Comparison of ENCODE assay signal across 18 cellular contexts in genomic region chr20:4683261-4683660, GRCh38. TPM values are rescaled to one million over a fixed set of nuclear protein-coding genes. Genes with fewer than 3 reads are reported as not detected.
A peak's percentile ranks its signal among the peaks of the same experiment; 100 is the strongest.
DNase-seq lines count a peak whose midpoint lies in the region; ATAC-seq, FAIRE-seq and TF ChIP-seq lines count a peak whose summit lies in the region.
"Had no signal": no experiment of that assay in that cellular context is flagged by ENCODE, and none has a peak within 500 bp of the region (broad histone marks: within the 10 kb centered on the region; RNA-seq: fewer than 3 reads in every experiment).

No MANE protein-coding gene starts in this region.

- CTCF ChIA-PET in activated CD8-positive, alpha-beta T cell treated with anti-CD3 and anti-CD28 coated beads, Interleukin-2, amount 10 ng/mL, durations not matched to agents 7 days and 5 days (lab: Charles Lee): interaction anchor here (0.8 to 2.3 kb wide), 4 partner anchors 9 to 37 kb away, joined by 3 to 7 read pairs (median 5); no protein-coding TSS in a partner anchor

- no peaks in the 10 kb centered on the region for H3K36me3 ChIP-seq in CD4-positive, CD25-positive, alpha-beta regulatory T cell (ENCODE audit: control insufficient read depth, insufficient read depth, low read length)
- H3K36me3 ChIP-seq in keratinocyte (ENCODE audit: control insufficient read depth in 2 of 2, extremely low read depth in 1 of 2, insufficient read depth in 2 of 2, low read length in 2 of 2): peaks cover 1 to 7% of the 10 kb centered on the region in 2 experiments
- H3K36me3 ChIP-seq: ovary, transverse colon had no signal

- H3K27me3 Mint-ChIP-seq in CD4-positive, CD25-positive, alpha-beta regulatory T cell: no peaks in the 10 kb centered on the region
- peaks cover 7% of the 10 kb centered on the region for H3K27me3 Mint-ChIP-seq in activated CD8-positive, alpha-beta T cell treated with anti-CD3 and anti-CD28 coated beads, Interleukin-2, amount 10 ng/mL, durations not matched to agents 7 days and 5 days (ENCODE audit: low read depth)
- H3K27me3 Mint-ChIP-seq in activated T-helper 1 cell treated with anti-CD3 and anti-CD28 coated beads, Interleukin-12 subunit alpha, Interleukin-12 subunit beta, Interleukin-2, Interleukin-4 antibody, amounts not matched to agents 30 ng/mL and 10 ng/mL and 1 ng/mL, durations not matched to agents 14 hours and 24 hours and 36 hours (ENCODE audit: insufficient read depth): peaks cover 11% of the 10 kb centered on the region

- H3K4me1 Mint-ChIP-seq in CD4-positive, CD25-positive, alpha-beta regulatory T cell: peaks cover 20 to 44% (median 28%) of the 10 kb centered on the region in 4 donors
- H3K4me1 Mint-ChIP-seq in activated CD8-positive, alpha-beta T cell treated with anti-CD3 and anti-CD28 coated beads, Interleukin-2, amount 10 ng/mL, durations not matched to agents 7 days and 5 days (ENCODE audit: low read depth): peaks cover 42% of the 10 kb centered on the region
- peaks cover 39% of the 10 kb centered on the region for H3K4me1 Mint-ChIP-seq in activated T-helper 1 cell treated with anti-CD3 and anti-CD28 coated beads, Interleukin-12 subunit alpha, Interleukin-12 subunit beta, Interleukin-2, Interleukin-4 antibody, amounts not matched to agents 30 ng/mL and 10 ng/mL and 1 ng/mL, durations not matched to agents 14 hours and 24 hours and 36 hours (ENCODE audit: low read depth)

- H4K20me1 ChIP-seq in keratinocyte (ENCODE audit: control insufficient read depth, extremely low read depth, insufficient read depth, low read length): peaks cover 10% of the 10 kb centered on the region

- dilution Hi-C loops in keratinocyte (cut with MboI; ENCODE audit: extremely low pct_ligation_motif_present, low sequenced_read_pairs): no loop called here

- TF ChIP-seq CTCF in keratinocyte (optimal IDR thresholded peaks at IDR 0.05 in 1 of 3, IDR thresholded peaks at IDR 0.05 in 1 of 3, conservative IDR thresholded peaks at IDR 0.05 in 1 of 3; ENCODE audit: extremely low read depth in 1 of 3, insufficient read depth in 2 of 3, low read length in 3 of 3): no peak

- H3K36me3 Mint-ChIP-seq in CD4-positive, CD25-positive, alpha-beta regulatory T cell: no peaks in the 10 kb centered on the region
- H3K36me3 Mint-ChIP-seq in activated CD8-positive, alpha-beta T cell treated with anti-CD3 and anti-CD28 coated beads, Interleukin-2, amount 10 ng/mL, durations not matched to agents 7 days and 5 days (ENCODE audit: low read depth): peaks cover 9% of the 10 kb centered on the region
- H3K36me3 Mint-ChIP-seq in activated T-helper 1 cell treated with anti-CD3 and anti-CD28 coated beads, Interleukin-12 subunit alpha, Interleukin-12 subunit beta, Interleukin-2, Interleukin-4 antibody, amounts not matched to agents 30 ng/mL and 10 ng/mL and 1 ng/mL, durations not matched to agents 14 hours and 24 hours and 36 hours (ENCODE audit: low read depth): peaks cover under 1% of the 10 kb centered on the region

- no peaks in the 10 kb centered on the region for H3K9me3 Mint-ChIP-seq in CD4-positive, CD25-positive, alpha-beta regulatory T cell
- H3K9me3 Mint-ChIP-seq in activated CD8-positive, alpha-beta T cell treated with anti-CD3 and anti-CD28 coated beads, Interleukin-2, amount 10 ng/mL, durations not matched to agents 7 days and 5 days (ENCODE audit: insufficient read depth): no peaks in the 10 kb centered on the region
- no peaks in the 10 kb centered on the region for H3K9me3 Mint-ChIP-seq in activated T-helper 1 cell treated with anti-CD3 and anti-CD28 coated beads, Interleukin-12 subunit alpha, Interleukin-12 subunit beta, Interleukin-2, Interleukin-4 antibody, amounts not matched to agents 30 ng/mL and 10 ng/mL and 1 ng/mL, durations not matched to agents 14 hours and 24 hours and 36 hours
- H3K9me3 Mint-ChIP-seq: GM23338 had no signal

- H3K27ac ChIP-seq in CD4-positive, CD25-positive, alpha-beta regulatory T cell (ENCODE audit: insufficient read depth, low read length, poor library complexity, severe bottlenecking): peak overlapping the region; percentile 62
- no peak overlapping the region for H3K27ac ChIP-seq in keratinocyte (ENCODE audit: control insufficient read depth, insufficient read depth, low read length)
- H3K27ac ChIP-seq: hepatocyte, ovary had no signal

- no peak overlapping the region for H2AFZ ChIP-seq in keratinocyte (ENCODE audit: control insufficient read depth, low read length)
- H2AFZ ChIP-seq: GM23338, hepatocyte had no signal

- H3K27me3 ChIP-seq in CD4-positive, CD25-positive, alpha-beta regulatory T cell (ENCODE audit: control insufficient read depth, insufficient read depth, low read length): no peaks in the 10 kb centered on the region
- H3K27me3 ChIP-seq in keratinocyte (ENCODE audit: control insufficient read depth, extremely low read depth, insufficient read depth, low read length): no peaks in the 10 kb centered on the region
- H3K27me3 ChIP-seq: hepatocyte, ovary, transverse colon had no signal

- H3K4me1 ChIP-seq in CD4-positive, CD25-positive, alpha-beta regulatory T cell (ENCODE audit: control insufficient read depth, insufficient read depth, low read length, poor library complexity, severe bottlenecking): peaks cover 40% of the 10 kb centered on the region
- H3K4me1 ChIP-seq in keratinocyte (ENCODE audit: control insufficient read depth, extremely low read depth, insufficient read depth, low read length): peaks cover 35% of the 10 kb centered on the region

- intact Hi-C loops in activated T-helper 1 cell treated with anti-CD3 and anti-CD28 coated beads, Interleukin-12 subunit alpha, Interleukin-12 subunit beta, Interleukin-2, Interleukin-4 antibody, amounts not matched to agents 30 ng/mL and 10 ng/mL and 1 ng/mL, durations not matched to agents 14 hours and 24 hours and 36 hours (cut with micrococcal nuclease): no loop called here

- H3K79me2 ChIP-seq in keratinocyte (ENCODE audit: control insufficient read depth, insufficient read depth, low read length): peaks cover 16% of the 10 kb centered on the region

- H3K4me3 ChIP-seq in CD4-positive, CD25-positive, alpha-beta regulatory T cell (ENCODE audit: low read depth, low read length): peak overlapping the region; percentile 37
- no peak overlapping the region for H3K4me3 ChIP-seq in keratinocyte (ENCODE audit: control insufficient read depth in 2 of 3, extremely low read depth in 1 of 3, insufficient read depth in 2 of 3, low read depth in 1 of 3, low read length in 3 of 3)
- H3K4me3 ChIP-seq: GM23338, hepatocyte, ovary, transverse colon had no signal

- peak overlapping the region in 2 of 3 donors; percentile 95 to 96 for H3K27ac Mint-ChIP-seq in CD4-positive, CD25-positive, alpha-beta regulatory T cell
- peak overlapping the region; percentile 90 for H3K27ac Mint-ChIP-seq in activated CD8-positive, alpha-beta T cell treated with anti-CD3 and anti-CD28 coated beads, Interleukin-2, amount 10 ng/mL, durations not matched to agents 7 days and 5 days
- H3K27ac Mint-ChIP-seq in activated T-helper 1 cell treated with anti-CD3 and anti-CD28 coated beads, Interleukin-12 subunit alpha, Interleukin-12 subunit beta, Interleukin-2, Interleukin-4 antibody, amounts not matched to agents 30 ng/mL and 10 ng/mL and 1 ng/mL, durations not matched to agents 14 hours and 24 hours and 36 hours: no peak overlapping the region
- H3K27ac Mint-ChIP-seq: GM23338 had no signal

- no peak for DNase-seq in CD4-positive, CD25-positive, alpha-beta regulatory T cell
- DNase-seq in CMK (ENCODE audit: low read depth) (peak; percentile 46), keratinocyte (ENCODE audit: low read depth, low spot score) (no peak), DMS 273 (lab: John Stamatoyannopoulos, UW; ENCODE audit: unreplicated experiment) (no peak)
- DNase-seq in activated CD8-positive, alpha-beta T cell treated with anti-CD3 and anti-CD28 coated beads, Interleukin-2, amount 10 ng/mL, durations not matched to agents 7 days and 5 days: no peak
- no peak for DNase-seq in activated T-helper 1 cell treated with anti-CD3 and anti-CD28 coated beads, Interleukin-12 subunit alpha, Interleukin-12 subunit beta, Interleukin-2, Interleukin-4 antibody, amounts not matched to agents 30 ng/mL and 10 ng/mL and 1 ng/mL, durations not matched to agents 14 hours and 24 hours and 36 hours (ENCODE audit: low spot score)
- DNase-seq: islet precursor cell, NCI-H1417 treated with DMSO at 0.1 percent for 48 hours, NCI-H2171, NCI-H69, ovary, right cardiac atrium, transverse colon had no signal

- POLR2A ChIA-PET in activated CD8-positive, alpha-beta T cell treated with anti-CD3 and anti-CD28 coated beads, Interleukin-2, amount 10 ng/mL, durations not matched to agents 7 days and 5 days (lab: Charles Lee): interaction anchor here (0.7 kb wide), 1 partner anchor 793 kb away, joined by 5 read pairs; no protein-coding TSS in a partner anchor

- H3K9me1 ChIP-seq in keratinocyte (ENCODE audit: control insufficient read depth, extremely low read depth, insufficient read depth, low read length): no peaks in the 10 kb centered on the region

- ATAC-seq in CD4-positive, CD25-positive, alpha-beta regulatory T cell (ENCODE audit: low read depth in 2 of 2): no peak
- ATAC-seq in activated CD8-positive, alpha-beta T cell treated with anti-CD3 and anti-CD28 coated beads, Interleukin-2, amount 10 ng/mL, durations not matched to agents 7 days and 5 days: no peak
- ATAC-seq in GM18511 (IDR thresholded peaks at IDR 0.05; ENCODE audit: unreplicated experiment) (no peak), GM21367 (IDR thresholded peaks at IDR 0.05; ENCODE audit: unreplicated experiment) (no peak)
- ATAC-seq: GM23338, right cardiac atrium, Right ventricle myocardium inferior had no signal

- no peak overlapping the region for H3K9ac ChIP-seq in keratinocyte (ENCODE audit: control insufficient read depth, extremely low read depth, insufficient read depth, low read length)

- FAIRE-seq in keratinocyte (lab: Jason Lieb, UNC): peak; percentile 32

- H3K9me3 ChIP-seq in CD4-positive, CD25-positive, alpha-beta regulatory T cell (ENCODE audit: control insufficient read depth in 2 of 2, low read length in 2 of 2): no peaks in the 10 kb centered on the region
- H3K9me3 ChIP-seq in keratinocyte (ENCODE audit: control insufficient read depth, low read depth, low read length): no peaks in the 10 kb centered on the region
- H3K9me3 ChIP-seq: ovary, transverse colon had no signal

- no peak overlapping the region for H3K4me2 ChIP-seq in keratinocyte (ENCODE audit: control insufficient read depth, extremely low read depth, insufficient read depth, low read depth, low read length)
- H3K4me2 ChIP-seq: GM23338, hepatocyte had no signal

- no peak overlapping the region for H3K4me3 Mint-ChIP-seq in CD4-positive, CD25-positive, alpha-beta regulatory T cell
- H3K4me3 Mint-ChIP-seq in activated CD8-positive, alpha-beta T cell treated with anti-CD3 and anti-CD28 coated beads, Interleukin-2, amount 10 ng/mL, durations not matched to agents 7 days and 5 days: no peak overlapping the region
- no peak overlapping the region for H3K4me3 Mint-ChIP-seq in activated T-helper 1 cell treated with anti-CD3 and anti-CD28 coated beads, Interleukin-12 subunit alpha, Interleukin-12 subunit beta, Interleukin-2, Interleukin-4 antibody, amounts not matched to agents 30 ng/mL and 10 ng/mL and 1 ng/mL, durations not matched to agents 14 hours and 24 hours and 36 hours
- H3K4me3 Mint-ChIP-seq: GM23338 had no signal

RNA-seq across cellular contexts. Expression of gene PRNP, which starts 3.0 kb away (rescaled TPM):
- 97.8 TPM for total RNA-seq in CD4-positive, CD25-positive, alpha-beta regulatory T cell
- polyA plus RNA-seq in CD4-positive, CD25-positive, alpha-beta regulatory T cell: 100 to 1,000 TPM; 103 to 136 (median 119) TPM
- 10 to 100 TPM; 41.8 to 42.6 TPM for total RNA-seq in activated CD8-positive, alpha-beta T cell treated with anti-CD3 and anti-CD28 coated beads, Interleukin-2, amount 10 ng/mL, durations not matched to agents 7 days and 5 days
- 861 to 1,182 TPM (median 986 TPM) in 3 replicates for polyA plus RNA-seq in keratinocyte
- polyA plus RNA-seq in keratinocyte (2011; ENCODE audit: low read depth): 838 TPM
- polyA plus RNA-seq in keratinocyte (2011; cell fraction: cytosol; rRNA removed): 346 and 603 TPM in 2 replicates
- polyA plus RNA-seq in keratinocyte (2011; cell fraction: nucleus; rRNA removed): 1,059 and 1,163 TPM in 2 replicates
- polyA plus RNA-seq in keratinocyte (2012; ENCODE audit: low replicate concordance): 545 and 662 TPM in 2 replicates
- 912 to 1,016 TPM (median 913 TPM) in 3 replicates for polyA minus RNA-seq in keratinocyte
- 765 TPM for polyA minus RNA-seq in keratinocyte (2011; cell fraction: cytosol; rRNA and poly(A)+ RNA removed)
- polyA minus RNA-seq in keratinocyte (2011; cell fraction: nucleus; rRNA and poly(A)+ RNA removed): 512 and 771 TPM in 2 replicates
- total RNA-seq in activated T-helper 1 cell treated with anti-CD3 and anti-CD28 coated beads, Interleukin-12 subunit alpha, Interleukin-12 subunit beta, Interleukin-2, Interleukin-4 antibody, amounts not matched to agents 30 ng/mL and 10 ng/mL and 1 ng/mL, durations not matched to agents 14 hours and 24 hours and 36 hours: 44.7 and 49.3 TPM in 2 replicates

RNA-seq across cellular contexts. Expression of gene PRND, which starts 38.4 kb away (rescaled TPM):
- total RNA-seq in CD4-positive, CD25-positive, alpha-beta regulatory T cell: not detected
- under 1 TPM in 3 of 4 donors, not detected in 1; 0.05 to 0.26 (median 0.17) TPM for polyA plus RNA-seq in CD4-positive, CD25-positive, alpha-beta regulatory T cell
- not detected for total RNA-seq in activated CD8-positive, alpha-beta T cell treated with anti-CD3 and anti-CD28 coated beads, Interleukin-2, amount 10 ng/mL, durations not matched to agents 7 days and 5 days
- not detected in 3 replicates for polyA plus RNA-seq in keratinocyte
- polyA plus RNA-seq in keratinocyte (2011; ENCODE audit: low read depth): not detected
- polyA plus RNA-seq in keratinocyte (2011; cell fraction: cytosol; rRNA removed): not detected in 2 replicates
- polyA plus RNA-seq in keratinocyte (2011; cell fraction: nucleus; rRNA removed): not detected in 2 replicates
- polyA plus RNA-seq in keratinocyte (2012; ENCODE audit: low replicate concordance): not detected in 2 replicates
- polyA minus RNA-seq in keratinocyte: not detected in 3 replicates
- not detected for polyA minus RNA-seq in keratinocyte (2011; cell fraction: cytosol; rRNA and poly(A)+ RNA removed)
- polyA minus RNA-seq in keratinocyte (2011; cell fraction: nucleus; rRNA and poly(A)+ RNA removed): not detected in 2 replicates
- not detected in 2 replicates for total RNA-seq in activated T-helper 1 cell treated with anti-CD3 and anti-CD28 coated beads, Interleukin-12 subunit alpha, Interleukin-12 subunit beta, Interleukin-2, Interleukin-4 antibody, amounts not matched to agents 30 ng/mL and 10 ng/mL and 1 ng/mL, durations not matched to agents 14 hours and 24 hours and 36 hours
- total RNA-seq: right cardiac atrium, Right ventricle myocardium inferior, transverse colon had no signal
- polyA plus RNA-seq: GM23338, right cardiac atrium had no signal
